ENCODE assay signal across 15 cellular contexts in the genomic region with DNA sequence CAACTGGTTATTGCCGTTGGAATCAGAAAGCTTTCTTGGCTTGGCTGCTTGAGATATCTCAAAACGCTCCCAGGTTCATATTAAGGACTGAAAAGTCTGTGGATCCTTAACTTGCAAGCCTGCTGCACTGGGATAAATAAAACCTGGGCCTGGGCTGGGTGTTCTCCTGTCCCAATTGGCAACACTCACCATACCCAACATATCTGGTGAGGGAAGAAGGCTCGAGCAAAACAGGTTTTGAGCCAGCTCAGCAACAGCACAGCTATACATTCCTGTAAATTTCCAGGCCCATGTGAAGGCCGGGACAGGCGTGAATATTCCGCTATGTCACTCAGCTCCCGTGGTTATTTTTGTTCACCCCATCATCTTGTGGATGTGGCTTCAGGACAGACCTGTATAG.
DNase-seq lines count a peak whose midpoint lies in the region; ATAC-seq and TF ChIP-seq lines count a peak whose summit lies in the region.
"Had no signal": no experiment of that assay in that cellular context is flagged by ENCODE, and none has a peak within 500 bp of the region (broad histone marks: within the 10 kb centered on the region; RNA-seq: fewer than 3 reads in every experiment).

No MANE protein-coding gene starts in this region.

- 42 to 59% methylated on average over 7 of the region's 7 CpGs for WGBS in heart right ventricle, 2 donors

- TF ChIP-seq CTCF in RWPE1 (conservative IDR thresholded peaks at IDR 0.05; ENCODE audit: low read depth) (no peak), heart right ventricle (IDR thresholded peaks at IDR 0.05) (no peak)

- H3K27me3 ChIP-seq in heart right ventricle: no peaks in the 10 kb centered on the region

- DNase-seq in H4 (ENCODE audit: low spot score) (peak; percentile 60), RWPE1 (ENCODE audit: low spot score) (peak; percentile 9), heart right ventricle (no peak)
- no peak for DNase-seq in stimulated activated naive B cell treated with anti-CD40 and anti-IgM and Interleukin-4, amounts not matched to agents 10 μg/mL and 1 μg/mL and 100 μg/mL, for 72 hours
- DNase-seq: activated CD4-positive, alpha-beta memory T cell treated with anti-CD3 and anti-CD28 coated beads for 36 hours; amygdala; GDM1; GOT3; NCI-H187; stimulated activated CD8-positive, alpha-beta memory T cell treated with anti-CD3 and anti-CD28 coated beads, Interleukin-4, amount 100 ng/mL, for 48 hours had no signal

- ATAC-seq in heart right ventricle (peak in 7 of 8 donors; percentile 18 to 85 (median 68)), GM21786 (IDR thresholded peaks at IDR 0.05; ENCODE audit: unreplicated experiment) (no peak), GM21717 (IDR thresholded peaks at IDR 0.05; ENCODE audit: unreplicated experiment) (no peak)
- ATAC-seq in stimulated activated naive B cell treated with anti-CD40 and anti-IgM and Interleukin-4, amounts not matched to agents 10 μg/mL and 1 μg/mL and 100 μg/mL, for 72 hours (replicated peaks): no peak

- H3K36me3 ChIP-seq in heart right ventricle: no peaks in the 10 kb centered on the region

- H3K4me3 Mint-ChIP-seq in stimulated activated naive B cell treated with anti-CD40 and anti-IgM and Interleukin-4, amounts not matched to agents 10 μg/mL and 1 μg/mL and 100 μg/mL, for 72 hours: no peak overlapping the region
- H3K4me3 Mint-ChIP-seq: activated CD4-positive, alpha-beta memory T cell treated with anti-CD3 and anti-CD28 coated beads for 36 hours; dendritic cell treated with granulocyte-macrophage colony-stimulating factor and Interleukin-4, amounts not matched to agents 40 ng/mL and 50 ng/mL, for 4 days; mesothelial cell of epicardium had no signal

- no peaks in the 10 kb centered on the region for H3K9me3 ChIP-seq in heart right ventricle

- no peaks in the 10 kb centered on the region for H3K36me3 Mint-ChIP-seq in stimulated activated naive B cell treated with anti-CD40 and anti-IgM and Interleukin-4, amounts not matched to agents 10 μg/mL and 1 μg/mL and 100 μg/mL, for 72 hours
- H3K36me3 Mint-ChIP-seq: activated CD4-positive, alpha-beta memory T cell treated with anti-CD3 and anti-CD28 coated beads for 36 hours; mesothelial cell of epicardium had no signal

- no peak overlapping the region for H3K27ac Mint-ChIP-seq in stimulated activated naive B cell treated with anti-CD40 and anti-IgM and Interleukin-4, amounts not matched to agents 10 μg/mL and 1 μg/mL and 100 μg/mL, for 72 hours
- H3K27ac Mint-ChIP-seq: activated CD4-positive, alpha-beta memory T cell treated with anti-CD3 and anti-CD28 coated beads for 36 hours; dendritic cell treated with granulocyte-macrophage colony-stimulating factor and Interleukin-4, amounts not matched to agents 40 ng/mL and 50 ng/mL, for 4 days had no signal

- CTCF ChIA-PET in RWPE1 (lab: Yijun Ruan, JAX): interaction anchor here (0.7 kb wide), 1 partner anchor 112 kb away, joined by 3 read pairs; no protein-coding TSS in a partner anchor

- H3K27ac ChIP-seq in RWPE1: no peak overlapping the region
- H3K27ac ChIP-seq in heart right ventricle: peak overlapping the region in 9 of 10 donors; percentile 27 to 67 (median 40)
- H3K27ac ChIP-seq in skin epidermis: peak overlapping the region in 15 of 21 experiments; percentile 5 to 63 (median 38)

- H3K9me3 Mint-ChIP-seq in stimulated activated naive B cell treated with anti-CD40 and anti-IgM and Interleukin-4, amounts not matched to agents 10 μg/mL and 1 μg/mL and 100 μg/mL, for 72 hours: no peaks in the 10 kb centered on the region
- H3K9me3 Mint-ChIP-seq: activated CD4-positive, alpha-beta memory T cell treated with anti-CD3 and anti-CD28 coated beads for 36 hours; dendritic cell treated with granulocyte-macrophage colony-stimulating factor and Interleukin-4, amounts not matched to agents 40 ng/mL and 50 ng/mL, for 4 days; mesothelial cell of epicardium had no signal

- H3K4me3 ChIP-seq in heart right ventricle: no peak overlapping the region
- H3K4me3 ChIP-seq in skin epidermis: no peak overlapping the region

- peaks cover 0 to 11% of the 10 kb centered on the region in 2 donors for H3K27me3 Mint-ChIP-seq in stimulated activated naive B cell treated with anti-CD40 and anti-IgM and Interleukin-4, amounts not matched to agents 10 μg/mL and 1 μg/mL and 100 μg/mL, for 72 hours
- H3K27me3 Mint-ChIP-seq: activated CD4-positive, alpha-beta memory T cell treated with anti-CD3 and anti-CD28 coated beads for 36 hours had no signal

- H3K4me1 Mint-ChIP-seq in stimulated activated naive B cell treated with anti-CD40 and anti-IgM and Interleukin-4, amounts not matched to agents 10 μg/mL and 1 μg/mL and 100 μg/mL, for 72 hours: peaks cover 15 to 24% of the 10 kb centered on the region in 2 donors

- intact Hi-C loops in heart right ventricle (cut with DNase I): loop anchor here in 2 of 10 donors (10.0 kb wide), 2 partner anchors 129 to 139 kb away; no protein-coding TSS in a partner anchor

- POLR2A ChIA-PET in RWPE1 (lab: Yijun Ruan, JAX; ENCODE audit: low non-redundant PET): no interaction called here

- peaks cover 0 to 46% (median 3%) of the 10 kb centered on the region in 9 donors for H3K4me1 ChIP-seq in heart right ventricle

Comparison
In these comparisons a context has a peak if more than half of its experiments do, and no peak if none do; other contexts are left out.
1. DNase-seq: peak in H4 (single experiment) and RWPE1 (single experiment); none in heart right ventricle (0 of 2) and stimulated activated naive B cell treated with anti-CD40 and anti-IgM and Interleukin-4, amounts not matched to agents 10 μg/mL and 1 μg/mL and 100 μg/mL, for 72 hours (single experiment).
2. ATAC-seq: peak in heart right ventricle (7 of 8); none in GM21786 (single experiment), stimulated activated naive B cell treated with anti-CD40 and anti-IgM and Interleukin-4, amounts not matched to agents 10 μg/mL and 1 μg/mL and 100 μg/mL, for 72 hours (0 of 2) and GM21717 (single experiment).